ENCODE assay signal across 26 cellular contexts in the genomic region with DNA sequence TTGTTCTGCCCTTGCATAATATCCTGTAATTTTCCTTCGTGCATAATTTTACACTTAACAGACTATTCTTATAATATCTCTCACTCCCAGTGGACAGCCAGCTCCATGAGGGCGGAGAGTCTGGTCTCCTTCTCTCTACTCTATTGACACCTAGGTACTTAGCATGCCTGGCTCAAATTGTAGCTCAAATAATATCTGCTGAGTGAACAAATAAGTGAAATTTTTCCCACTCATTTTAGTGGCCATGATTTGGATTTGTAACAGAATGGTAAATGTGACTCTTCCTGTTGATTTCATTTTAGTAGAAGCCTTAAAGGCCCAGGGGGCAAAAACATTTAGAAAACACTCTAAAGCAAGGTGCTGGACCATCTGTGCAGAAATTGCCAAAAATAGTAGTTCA. TPM values are rescaled to one million over a fixed set of nuclear protein-coding genes. Genes with fewer than 3 reads are reported as not detected.
"Had no signal": no experiment of that assay in that cellular context is flagged by ENCODE, and none has a peak within 500 bp of the region (broad histone marks: within the 10 kb centered on the region; RNA-seq: fewer than 3 reads in every experiment).

No MANE protein-coding gene starts in this region.

- H3K36me3 Mint-ChIP-seq: immature natural killer cell, mesothelial cell of epicardium had no signal

- H3K36me3 ChIP-seq: colonic mucosa, esophagus squamous epithelium, gastrocnemius medialis, heart right ventricle, left lung, lower lobe of right lung had no signal

- H3K27me3 ChIP-seq: colonic mucosa, esophagus squamous epithelium, gastrocnemius medialis, heart right ventricle, left lung had no signal

- H3K4me1 ChIP-seq: colonic mucosa, esophagus squamous epithelium, left lung, lower lobe of right lung had no signal

- H3K27ac Mint-ChIP-seq: dendritic cell treated with granulocyte-macrophage colony-stimulating factor and Interleukin-4, amounts not matched to agents 40 ng/mL and 50 ng/mL, for 4 days; effector memory CD8-positive, alpha-beta T cell; endodermal cell; immature natural killer cell; mesothelial cell of epicardium had no signal

- DNase-seq: colonic mucosa; cortex of kidney; effector CD8-positive, alpha-beta T cell; effector memory CD8-positive, alpha-beta T cell; endodermal cell; erythroblast; esophagus squamous epithelium; foreskin melanocyte; gastrocnemius medialis; glutamatergic neuron; hippocampal formation; immature natural killer cell; islet precursor cell; kidney; kidney glomerular epithelial cell; left lung; left ventricle myocardium superior; lower lobe of right lung; mesenchymal stem cell; mucosa of descending colon had no signal

- H3K4me1 Mint-ChIP-seq: immature natural killer cell had no signal

- H3K27ac ChIP-seq: colonic mucosa, epithelial cell of prostate, esophagus squamous epithelium, gastrocnemius medialis, heart right ventricle, left lung, lower lobe of right lung had no signal

- H3K9me3 Mint-ChIP-seq: dendritic cell treated with granulocyte-macrophage colony-stimulating factor and Interleukin-4, amounts not matched to agents 40 ng/mL and 50 ng/mL, for 4 days; endodermal cell; mesothelial cell of epicardium had no signal

- H3K4me3 Mint-ChIP-seq: dendritic cell treated with granulocyte-macrophage colony-stimulating factor and Interleukin-4, amounts not matched to agents 40 ng/mL and 50 ng/mL, for 4 days; effector memory CD8-positive, alpha-beta T cell; endodermal cell; immature natural killer cell; mesothelial cell of epicardium had no signal

- H3K9me3 ChIP-seq: colonic mucosa, esophagus squamous epithelium, gastrocnemius medialis, left lung, lower lobe of right lung, mucosa of descending colon had no signal

- H3K27me3 Mint-ChIP-seq: effector memory CD8-positive, alpha-beta T cell had no signal

- H3K4me3 ChIP-seq: colonic mucosa, esophagus squamous epithelium, gastrocnemius medialis, heart right ventricle, left lung, lower lobe of right lung, mucosa of descending colon had no signal

- ATAC-seq: effector memory CD8-positive, alpha-beta T cell; esophagus mucosa; gastrocnemius medialis; left lung; lower lobe of right lung; mucosa of descending colon had no signal

RNA-seq across cellular contexts. Expression of gene DOK5, which starts 7.8 kb away (rescaled TPM):
- total RNA-seq: dermis microvascular lymphatic vessel endothelial cell had no signal
- polyA plus RNA-seq: immature natural killer cell had no signal
